31 cellular contexts compared by ENCODE assay signal in the genomic region with DNA sequence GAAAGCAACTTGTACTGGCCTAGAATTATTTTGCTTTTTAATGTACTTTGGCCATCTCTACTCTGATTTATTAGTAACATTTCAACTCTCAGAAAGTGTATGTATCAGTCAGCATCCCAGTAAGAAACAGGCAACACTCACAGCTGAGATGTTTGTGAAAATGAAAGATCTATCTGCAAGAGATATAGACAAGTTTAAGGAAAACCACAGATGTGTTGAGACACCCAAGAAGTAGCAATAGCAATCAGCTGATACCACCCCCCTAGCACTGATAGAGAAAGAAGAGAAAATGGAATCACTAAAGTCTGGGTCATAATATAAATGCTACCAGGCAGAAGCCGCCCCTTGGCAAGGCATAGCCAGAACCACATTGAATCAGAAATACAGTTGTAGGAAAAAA.
"Had no signal": no experiment of that assay in that cellular context is flagged by ENCODE, and none has a peak within 500 bp of the region (broad histone marks: within the 10 kb centered on the region; RNA-seq: fewer than 3 reads in every experiment).

No MANE protein-coding gene starts in this region.

- FAIRE-seq: RCC 7860 had no signal

- DNase-seq: Karpas-422, MM.1S, MV-4-11, NCI-H1092 treated with DMSO at 0.1 percent for 48 hours, NCI-H1105 treated with DMSO at 0.1 percent for 48 hours, NCI-H1417, NCI-H1436, NCI-H146, NCI-H1694, NCI-H187, NCI-H1930, NCI-H2029 treated with DMSO at 0.1 percent for 48 hours, NCI-H2081 treated with DMSO at 0.1 percent for 48 hours, NCI-H2107, NCI-H2171, NCI-H226, NCI-H446 treated with DMSO at 0.1 percent for 48 hours, NCI-H510A, NCI-H524, NCI-H526, NCI-H69, NCI-H748 treated with DMSO at 0.1 percent for 48 hours, NCI-H82, PC-9, SHP77, SIG-M5, SJCRH30 had no signal

- ATAC-seq: Panc1, Right ventricle myocardium inferior, SK-N-SH treated with all-trans-retinoic acid at 6 μM for 48 hours had no signal
